In genomic region chr4:99574530-99575314, GRCh38 we compare ENCODE assay signal across 10 cellular contexts. TPM values are rescaled to one million over a fixed set of nuclear protein-coding genes. Genes with fewer than 3 reads are reported as not detected.
DNase-seq lines count a peak whose midpoint lies in the region; ATAC-seq, FAIRE-seq and TF ChIP-seq lines count a peak whose summit lies in the region.
"Had no signal": no experiment of that assay in that cellular context is flagged by ENCODE, and none has a peak within 500 bp of the region (broad histone marks: within the 10 kb centered on the region; RNA-seq: fewer than 3 reads in every experiment).

Gene MTTP, plus strand, starts transcription at chr4:99574824. Its CDS starts 86 bp downstream, at chr4:99574910.

- no peak within 1 kb of the TSS for H2AK5ac ChIP-seq in H1 (ENCODE audit: low read depth, low read length)

- no peak for TF ChIP-seq CTCF in GM10248 (IDR thresholded peaks at IDR 0.05; ENCODE audit: control extremely low read depth, extremely low read depth, low read depth, missing control alignments)
- TF ChIP-seq CTCF in H1 (IDR thresholded peaks at IDR 0.05; ENCODE audit: control extremely low read depth in 1 of 3, insufficient read depth in 1 of 3, low read depth in 1 of 3, low read length in 3 of 3): no peak

- no peak within 1 kb of the TSS for H3K14ac ChIP-seq in H1 (ENCODE audit: insufficient read length)

- no peaks in the 10 kb centered on the region for H3K79me1 ChIP-seq in H1 (ENCODE audit: low read depth, low read length)

- no peak within 1 kb of the TSS for H2BK15ac ChIP-seq in H1 (ENCODE audit: low read length)

- no peaks in the 10 kb centered on the region for H3K9me3 Mint-ChIP-seq in immature natural killer cell

- no peaks in the 10 kb centered on the region for H3K79me2 ChIP-seq in H1 (ENCODE audit: control insufficient read depth in 1 of 2, insufficient read depth in 2 of 2, low read length in 2 of 2)

- peak; percentile 22 for DNase-seq in GM10248 (ENCODE audit: extremely low spot score)
- DNase-seq in H1 (ENCODE audit: low read depth in 1 of 2, low spot score in 2 of 2): no peak
- DNase-seq in left cardiac atrium: no peak
- no peak for DNase-seq in immature natural killer cell
- DNase-seq in DMS 273 (lab: John Stamatoyannopoulos, UW; ENCODE audit: unreplicated experiment): no peak
- no peak for DNase-seq in frontal cortex (ENCODE audit: low spot score in 2 of 2)
- DNase-seq: activated naive CD4-positive, alpha-beta T cell had no signal

- no peak within 1 kb of the TSS for H3K56ac ChIP-seq in H1 (replicated peaks; ENCODE audit: insufficient read length, low read depth, low read length)

- no peaks in the 10 kb centered on the region; the same call in 1 of the 2 replicates for H3K23me2 ChIP-seq in H1 (ENCODE audit: low read depth, low read length)

- 0 out of 2 replicates have a peak within 1 kb of the TSS, but pooled peaks have one; percentile 64 for H2BK12ac ChIP-seq in H1 (ENCODE audit: low read depth, low read length)

- H3K4me3 ChIP-seq in H1 (ENCODE audit: extremely low read depth in 1 of 4, insufficient read depth in 2 of 4, low read depth in 3 of 4, low read length in 4 of 4): peak within 1 kb of the TSS in 2 of 4 experiments; percentile 1 to 37; a peak in 2 of 8 replicates

- POLR2A ChIA-PET in GM10248 (lab: Yijun Ruan, JAX) (no interaction called here), H1 (lab: Charles Lee; ENCODE audit: partially characterized antibody) (interaction anchor here (1.0 kb wide), 1 partner anchor 11 kb away, joined by 3 read pairs; no protein-coding TSS in a partner anchor)

- TF ChIP-seq EP300 in H1 (IDR thresholded peaks at IDR 0.05; ENCODE audit: borderline replicate concordance in 1 of 2, low read depth in 2 of 2, low read length in 2 of 2): no peak

- no peak within 1 kb of the TSS for H3K27ac Mint-ChIP-seq in immature natural killer cell

- no peak for FAIRE-seq in H1 (lab: Jason Lieb, UNC)
- FAIRE-seq in frontal cortex (lab: Jason Lieb, UNC): no peak

- peak within 1 kb of the TSS; percentile 96 for H4K5ac ChIP-seq in H1 (ENCODE audit: insufficient read length, low read depth, low read length)

- no peaks in the 10 kb centered on the region for H3K4me1 Mint-ChIP-seq in immature natural killer cell

- H3K18ac ChIP-seq in H1 (ENCODE audit: extremely low read depth, low read length): no peak within 1 kb of the TSS

- TF ChIP-seq POLR2A in H1 (IDR thresholded peaks at IDR 0.05; ENCODE audit: control extremely low read depth in 1 of 2, low read depth in 2 of 2, low read length in 2 of 2): no peak; a peak in 1 of 3 replicates

- peaks cover 0 to 5% (median 2%) of the 10 kb centered on the region in 4 experiments; a peak in 3 of 7 replicates for H3K4me1 ChIP-seq in H1 (replicated peaks in 1 of 4; ENCODE audit: control insufficient read depth in 3 of 4, insufficient read depth in 4 of 4, low read length in 3 of 4)

- H2AFZ ChIP-seq in H1 (ENCODE audit: low read length): peak within 1 kb of the TSS; percentile 95

- H3K27me3 Mint-ChIP-seq in immature natural killer cell (ENCODE audit: low read depth in 3 of 3): peaks cover 5 to 13% (median 7%) of the 10 kb centered on the region in 3 donors

- no peak for TF ChIP-seq RAD21 in H1 (IDR thresholded peaks at IDR 0.05 in 1 of 2, conservative IDR thresholded peaks at IDR 0.05 in 1 of 2; ENCODE audit: low read depth in 2 of 2, low read length in 2 of 2)

- H2BK5ac ChIP-seq in H1 (ENCODE audit: low read depth, low read length): peak within 1 kb of the TSS; percentile 75; the same call in 1 of the 2 replicates

- H3K4me2 ChIP-seq in H1 (ENCODE audit: insufficient read depth in 1 of 2, low read depth in 2 of 2, low read length in 2 of 2): peak within 1 kb of the TSS; percentile 24 to 41; a peak in 2 of 4 replicates

- H4K20me1 ChIP-seq in H1 (replicated peaks in 1 of 2; ENCODE audit: control insufficient read depth in 1 of 2, insufficient read depth in 2 of 2, low read length in 2 of 2): no peaks in the 10 kb centered on the region

- 72% methylated on average over 3 of the region's 3 CpGs; no CpG with 5 or more reads in 1 of the 2 experiments for WGBS in H1 (ENCODE audit: extremely low coverage in 1 of 2, insufficient coverage in 1 of 2, insufficient read length in 1 of 2, insufficient replicate concordance in 2 of 2, low coverage in 1 of 2, low lambda C conversion rate in 2 of 2, missing lambda C conversion rate in 1 of 2), 2 experiments

- no peak within 1 kb of the TSS for H3K4ac ChIP-seq in H1 (replicated peaks; ENCODE audit: insufficient read length, low read depth, low read length)

- H3K23ac ChIP-seq in H1 (ENCODE audit: insufficient read length): no peak within 1 kb of the TSS

- peak within 1 kb of the TSS; percentile 84 for H2BK120ac ChIP-seq in H1 (replicated peaks; ENCODE audit: low read depth, low read length)

- intact Hi-C loops in left cardiac atrium (cut with DNase I): no loop called here

- no peaks in the 10 kb centered on the region for H3K36me3 ChIP-seq in H1 (ENCODE audit: control insufficient read depth in 2 of 4, insufficient read depth in 4 of 4, low read length in 3 of 4)

- CTCF ChIA-PET in GM10248 (lab: Yijun Ruan, JAX): no interaction called here
- CTCF ChIA-PET in H1 (lab: Charles Lee; ENCODE audit: partially characterized antibody): interaction anchor here (0.6 to 1.0 kb wide), 4 partner anchors 12 to 239 kb away, joined by 3 to 5 read pairs (median 4); no protein-coding TSS in a partner anchor

- H3K36me3 Mint-ChIP-seq in immature natural killer cell: no peaks in the 10 kb centered on the region

- H3K4me3 Mint-ChIP-seq in immature natural killer cell: no peak within 1 kb of the TSS

- H3K27me3 ChIP-seq in H1 (replicated peaks in 1 of 4; ENCODE audit: control insufficient read depth in 3 of 4, extremely low read depth in 1 of 4, insufficient read depth in 3 of 4, low read length in 3 of 4): no peaks in the 10 kb centered on the region

- no peak within 1 kb of the TSS for H4K91ac ChIP-seq in H1 (replicated peaks; ENCODE audit: insufficient read length, low read length)

- no peak within 1 kb of the TSS for H3K9ac ChIP-seq in H1 (replicated peaks in 1 of 4; ENCODE audit: extremely low read depth in 1 of 4, low read depth in 3 of 4, low read length in 3 of 4)

- H3K9me3 ChIP-seq in H1 (ENCODE audit: insufficient read depth in 2 of 2, low read depth in 1 of 2, low read length in 1 of 2): no peaks in the 10 kb centered on the region

- ATAC-seq in GM21423 (IDR thresholded peaks at IDR 0.05; ENCODE audit: unreplicated experiment): peak; percentile 78
- peak; percentile 90 for ATAC-seq in HG03342 (IDR thresholded peaks at IDR 0.05; ENCODE audit: unreplicated experiment)
- no peak for ATAC-seq in left cardiac atrium

- H3K27ac ChIP-seq in H1 (ENCODE audit: low read depth, low read length): no peak within 1 kb of the TSS; the same call in 1 of the 2 replicates

- no peak within 1 kb of the TSS for H2BK20ac ChIP-seq in H1 (ENCODE audit: low read length)

- no peak within 1 kb of the TSS for H4K8ac ChIP-seq in H1 (ENCODE audit: extremely low read depth, insufficient read depth, low read length)

TF ChIP-seq in H1, 55 proteins besides CTCF, POLR2A, EP300 and RAD21:
- TF ChIP-seq SP4 (IDR thresholded peaks at IDR 0.05; ENCODE audit: low read length): no peak
- TF ChIP-seq KDM5A (IDR thresholded peaks at IDR 0.05; ENCODE audit: low read length): no peak
- TF ChIP-seq BACH1 (IDR thresholded peaks at IDR 0.05; ENCODE audit: low read length): no peak
- TF ChIP-seq BCL11A (IDR thresholded peaks at IDR 0.05; ENCODE audit: low read depth in 2 of 2, low read length in 2 of 2): no peak

RNA-seq across cellular contexts. Expression of gene MTTP, which starts in this region (rescaled TPM):
- 0.26 and 0.50 TPM in 2 replicates for total RNA-seq in H1 (2021; fragmentation: NEBNext Ultra II Directional; extraction: Animal tissue kit (Norgen Biotek cat#: 25700))
- polyA plus RNA-seq in H1 (2011; rRNA removed) (0.08 and 0.12 TPM in 2 replicates), immature natural killer cell (not detected)
- polyA plus RNA-seq in H1 (2011; cell fraction: cytosol; rRNA removed): 0.14 TPM
- 0.43 TPM for polyA plus RNA-seq in H1 (2011; cell fraction: nucleus; rRNA removed)
- 0.14 to 0.75 TPM (median 0.50 TPM) in 4 replicates for polyA plus RNA-seq in H1 (2012, experiment 1 of 2)
- polyA plus RNA-seq in H1 (2012, experiment 2 of 2): 0.05 TPM
- 0.43 TPM for polyA plus RNA-seq in H1 (2013, experiment 1 of 2)
- polyA plus RNA-seq in H1 (2013, experiment 2 of 2): 0.35 TPM
- 1.4 and 2.2 TPM in 2 replicates for polyA minus RNA-seq in H1 (2011; rRNA and poly(A)+ RNA removed)
- 0.59 TPM for polyA minus RNA-seq in H1 (2011; cell fraction: cytosol; rRNA and poly(A)+ RNA removed)
- 0.90 TPM for polyA minus RNA-seq in H1 (2011; cell fraction: nucleus; rRNA and poly(A)+ RNA removed)
- total RNA-seq in left cardiac atrium (under 1 TPM; 0.59 to 0.71 TPM), frontal cortex (2.0 TPM)
- polyA plus RNA-seq: BJ had no signal

Comparison
In these comparisons a context has a peak if more than half of its experiments do, and no peak if none do; other contexts are left out.
1. ATAC-seq: peak in GM21423 (single experiment) and HG03342 (single experiment); none in left cardiac atrium (0 of 2).